In genomic region chr20:1656844-1657243, GRCh38 we compare ENCODE assay signal across 23 cellular contexts. TPM values are rescaled to one million over a fixed set of nuclear protein-coding genes. Genes with fewer than 3 reads are reported as not detected.
DNase-seq lines count a peak whose midpoint lies in the region; ATAC-seq and TF ChIP-seq lines count a peak whose summit lies in the region.
"Had no signal": no experiment of that assay in that cellular context is flagged by ENCODE, and none has a peak within 500 bp of the region (broad histone marks: within the 10 kb centered on the region; RNA-seq: fewer than 3 reads in every experiment).

No MANE protein-coding gene starts in this region.

- no peaks in the 10 kb centered on the region for H3K27me3 Mint-ChIP-seq in CD4-positive, alpha-beta memory T cell
- H3K27me3 Mint-ChIP-seq in activated CD4-positive, alpha-beta memory T cell treated with anti-CD3 and anti-CD28 coated beads for 36 hours: no peaks in the 10 kb centered on the region

- peak overlapping the region; percentile 87 to 97 (median 92) for H3K4me3 Mint-ChIP-seq in CD4-positive, alpha-beta memory T cell
- peak overlapping the region; percentile 84 for H3K4me3 Mint-ChIP-seq in activated CD4-positive, alpha-beta memory T cell treated with anti-CD3 and anti-CD28 coated beads for 36 hours
- H3K4me3 Mint-ChIP-seq: brain; naive B cell; stimulated activated naive B cell treated with anti-CD40 and anti-IgM and Interleukin-4, amounts not matched to agents 10 μg/mL and 1 μg/mL and 100 μg/mL, for 72 hours had no signal

- 0 out of 2 replicates have a peak overlapping the region, but pooled peaks have one; percentile 43 for H3K4me2 ChIP-seq in DND-41 (ENCODE audit: insufficient read depth, low read length)
- H3K4me2 ChIP-seq: hepatocyte had no signal

- CTCF ChIA-PET in CD4-positive, alpha-beta memory T cell (lab: Charles Lee; ENCODE audit: partially characterized antibody): no interaction called here
- CTCF ChIA-PET in activated CD4-positive, alpha-beta memory T cell treated with anti-CD3 and anti-CD28 coated beads for 36 hours (lab: Charles Lee): interaction anchor here (0.5 kb wide), 1 partner anchor 542 kb away, joined by 4 read pairs; no protein-coding TSS in a partner anchor

- H3K4me1 ChIP-seq in CD4-positive, alpha-beta memory T cell (ENCODE audit: insufficient read depth, low read length): peaks cover 96% of the 10 kb centered on the region
- H3K4me1 ChIP-seq in DND-41 (ENCODE audit: insufficient read depth, low read length) (peaks cover 61% of the 10 kb centered on the region), lower lobe of right lung (no peaks in the 10 kb centered on the region)
- H3K4me1 ChIP-seq: pancreas had no signal

- H3K9ac ChIP-seq in DND-41 (ENCODE audit: low read depth, low read length): 0 out of 2 replicates have a peak overlapping the region, but pooled peaks have one; percentile 33

- H3K4me3 ChIP-seq in CD4-positive, alpha-beta memory T cell (ENCODE audit: low read length in 2 of 2): peak overlapping the region; percentile 60 to 79
- H3K4me3 ChIP-seq in DND-41 (ENCODE audit: low read depth in 1 of 2, low read length in 2 of 2): no peak overlapping the region
- peak overlapping the region; percentile 14 for H3K4me3 ChIP-seq in lower lobe of right lung
- H3K4me3 ChIP-seq: coronary artery, hepatocyte, K562, lung, pancreas, upper lobe of left lung had no signal

- no peaks in the 10 kb centered on the region for H3K79me2 ChIP-seq in DND-41 (ENCODE audit: insufficient read depth, low read length)
- H3K79me2 ChIP-seq: hepatocyte had no signal

- 0 out of 2 replicates have a peak overlapping the region, but pooled peaks have one; percentile 72 for H2AFZ ChIP-seq in DND-41 (ENCODE audit: low read depth, low read length)
- H2AFZ ChIP-seq: hepatocyte had no signal

- H3K9me3 ChIP-seq in CD4-positive, alpha-beta memory T cell (ENCODE audit: control insufficient read depth in 1 of 2, low read length in 2 of 2): no peaks in the 10 kb centered on the region
- H3K9me3 ChIP-seq in DND-41 (ENCODE audit: insufficient read depth, low read length, severe bottlenecking): no peaks in the 10 kb centered on the region
- H3K9me3 ChIP-seq in lower lobe of right lung: no peaks in the 10 kb centered on the region
- H3K9me3 ChIP-seq: pancreas, upper lobe of left lung had no signal

- ATAC-seq in DND-41 (ENCODE audit: insufficient read depth, low read depth) (no peak), lower lobe of right lung (no peak), HG03025 (IDR thresholded peaks at IDR 0.05; ENCODE audit: low FRiP score, unreplicated experiment) (no peak)
- ATAC-seq: K562; pancreas; Right ventricle myocardium inferior; sciatic nerve; stimulated activated naive B cell treated with anti-CD40 and anti-IgM and Interleukin-4, amounts not matched to agents 10 μg/mL and 1 μg/mL and 100 μg/mL, for 72 hours had no signal

- POLR2A ChIA-PET in CD4-positive, alpha-beta memory T cell (lab: Charles Lee; ENCODE audit: partially characterized antibody): interaction anchor here (0.7 to 6.1 kb wide), 10 partner anchors 9 to 77 kb away, joined by 3 to 37 read pairs (median 3); no protein-coding TSS in a partner anchor
- POLR2A ChIA-PET in activated CD4-positive, alpha-beta memory T cell treated with anti-CD3 and anti-CD28 coated beads for 36 hours (lab: Charles Lee): interaction anchor here (1.7 to 2.1 kb wide), 2 partner anchors 8 to 10 kb away, joined by 6 to 7 read pairs; no protein-coding TSS in a partner anchor

- H3K27ac Mint-ChIP-seq in CD4-positive, alpha-beta memory T cell: peak overlapping the region; percentile 89 to 96 (median 95)
- H3K27ac Mint-ChIP-seq in activated CD4-positive, alpha-beta memory T cell treated with anti-CD3 and anti-CD28 coated beads for 36 hours: peak overlapping the region; percentile 99
- H3K27ac Mint-ChIP-seq: brain; stimulated activated naive B cell treated with anti-CD40 and anti-IgM and Interleukin-4, amounts not matched to agents 10 μg/mL and 1 μg/mL and 100 μg/mL, for 72 hours had no signal

- intact Hi-C loops in CD4-positive, alpha-beta memory T cell (cut with micrococcal nuclease): loop anchor here (1.0 to 5.0 kb wide), 3 partner anchors 8 to 75 kb away; no protein-coding TSS in a partner anchor
- intact Hi-C loops in activated CD4-positive, alpha-beta memory T cell treated with anti-CD3 and anti-CD28 coated beads for 36 hours (cut with micrococcal nuclease): loop anchor here (1.0 to 5.0 kb wide), 6 partner anchors 8 to 330 kb away; partner anchors contain the start of genes NSFL1C and SDCBP2
- intact Hi-C loops in lower lobe of right lung (cut with DNase I): no loop called here

- H4K20me1 ChIP-seq in DND-41 (ENCODE audit: insufficient read depth, low read length): no peaks in the 10 kb centered on the region

- peaks cover 19 to 32% of the 10 kb centered on the region in 2 donors for H3K36me3 Mint-ChIP-seq in CD4-positive, alpha-beta memory T cell
- H3K36me3 Mint-ChIP-seq in activated CD4-positive, alpha-beta memory T cell treated with anti-CD3 and anti-CD28 coated beads for 36 hours: peaks cover 20% of the 10 kb centered on the region
- H3K36me3 Mint-ChIP-seq: brain, naive B cell had no signal

- peaks cover 4% of the 10 kb centered on the region for H3K36me3 ChIP-seq in CD4-positive, alpha-beta memory T cell (ENCODE audit: insufficient read depth, low read length)
- H3K36me3 ChIP-seq in DND-41 (ENCODE audit: insufficient read depth, low read length) (no peaks in the 10 kb centered on the region), lower lobe of right lung (no peaks in the 10 kb centered on the region)
- H3K36me3 ChIP-seq: pancreas, upper lobe of left lung had no signal

- H3K9me3 Mint-ChIP-seq in CD4-positive, alpha-beta memory T cell: peaks cover 0 to 12% (median 3%) of the 10 kb centered on the region in 8 donors
- H3K9me3 Mint-ChIP-seq in activated CD4-positive, alpha-beta memory T cell treated with anti-CD3 and anti-CD28 coated beads for 36 hours: peaks cover 9% of the 10 kb centered on the region
- H3K9me3 Mint-ChIP-seq: brain had no signal

- DNase-seq in CD4-positive, alpha-beta memory T cell: no peak
- no peak for DNase-seq in DND-41
- no peak for DNase-seq in activated CD4-positive, alpha-beta memory T cell treated with anti-CD3 and anti-CD28 coated beads for 36 hours
- no peak for DNase-seq in lower lobe of right lung
- DNase-seq in NOMO-1 treated with DMSO at 0.1 percent for 48 hours (lab: John Stamatoyannopoulos, UW; ENCODE audit: unreplicated experiment): no peak
- no peak for DNase-seq in AG08396 (ENCODE audit: low spot score)
- DNase-seq: islet precursor cell; naive B cell; NCI-H1105 treated with DMSO at 0.1 percent for 48 hours; NCI-H2107; NCI-H524 treated with DMSO at 0.1 percent for 48 hours; pancreas; stimulated activated naive B cell treated with anti-CD40 and anti-IgM and Interleukin-4, amounts not matched to agents 10 μg/mL and 1 μg/mL and 100 μg/mL, for 72 hours; upper lobe of left lung had no signal

- H3K27ac ChIP-seq in CD4-positive, alpha-beta memory T cell (ENCODE audit: low read depth, low read length): peak overlapping the region; percentile 78
- peak overlapping the region; percentile 78 for H3K27ac ChIP-seq in DND-41 (ENCODE audit: low read length)
- H3K27ac ChIP-seq in lower lobe of right lung: no peak overlapping the region
- H3K27ac ChIP-seq: coronary artery, hepatocyte, pancreas, upper lobe of left lung had no signal

- no peak for TF ChIP-seq CTCF in DND-41 (IDR thresholded peaks at IDR 0.05; ENCODE audit: borderline replicate concordance, extremely low read depth, low read length, poor library complexity, severe bottlenecking)
- TF ChIP-seq CTCF in lower lobe of right lung (IDR thresholded peaks at IDR 0.05): no peak

- peaks cover 69 to 93% (median 84%) of the 10 kb centered on the region in 4 donors for H3K4me1 Mint-ChIP-seq in CD4-positive, alpha-beta memory T cell
- H3K4me1 Mint-ChIP-seq in activated CD4-positive, alpha-beta memory T cell treated with anti-CD3 and anti-CD28 coated beads for 36 hours (ENCODE audit: low read depth): peaks cover 84% of the 10 kb centered on the region
- H3K4me1 Mint-ChIP-seq: brain had no signal

- no peaks in the 10 kb centered on the region for H3K27me3 ChIP-seq in CD4-positive, alpha-beta memory T cell (ENCODE audit: insufficient read depth, low read length)
- H3K27me3 ChIP-seq in DND-41 (ENCODE audit: insufficient read depth, low read length, poor library complexity): no peaks in the 10 kb centered on the region
- H3K27me3 ChIP-seq in lower lobe of right lung (ENCODE audit: low read depth): no peaks in the 10 kb centered on the region
- H3K27me3 ChIP-seq: upper lobe of left lung had no signal

RNA-seq across cellular contexts. Expression of gene SIRPG, which starts 0.7 kb away (rescaled TPM):
- 10 to 100 TPM; 32.4 to 34.9 TPM for total RNA-seq in CD4-positive, alpha-beta memory T cell
- polyA plus RNA-seq in CD4-positive, alpha-beta memory T cell: 100 to 1,000 TPM; 136 to 211 TPM
- 10 to 100 TPM; 27.9 to 28.5 TPM for total RNA-seq in activated CD4-positive, alpha-beta memory T cell treated with anti-CD3 and anti-CD28 coated beads for 36 hours
- total RNA-seq in lower lobe of right lung: 0.97 TPM
- total RNA-seq: endothelial cell of umbilical vein, hepatocyte, K562, Right ventricle myocardium inferior, sciatic nerve had no signal
- polyA plus RNA-seq: endothelial cell of umbilical vein, hepatocyte, K562 had no signal

RNA-seq across cellular contexts. Expression of gene SIRPB1, which starts 37.0 kb away (rescaled TPM):
- total RNA-seq in CD4-positive, alpha-beta memory T cell: 1 to 10 TPM; 4.7 to 7.2 TPM
- polyA plus RNA-seq in CD4-positive, alpha-beta memory T cell: 1 to 10 TPM in 1 of 2 donors, under 1 TPM in 1; 0.64 to 1.2 TPM
- total RNA-seq in activated CD4-positive, alpha-beta memory T cell treated with anti-CD3 and anti-CD28 coated beads for 36 hours: 1 to 10 TPM; 1.3 to 2.0 TPM
- total RNA-seq in lower lobe of right lung: 35.8 TPM
- total RNA-seq: K562 had no signal
- polyA plus RNA-seq: K562 had no signal

Comparison
In these comparisons a context has a peak if more than half of its experiments do, and no peak if none do; other contexts are left out.
1. H3K4me3 ChIP-seq: peak in CD4-positive, alpha-beta memory T cell (2 of 2) and lower lobe of right lung (single experiment); none in DND-41 (0 of 2).
2. RNA of gene SIRPG, which starts 0.7 kb away (total RNA-seq): 32.4 to 34.9 TPM in CD4-positive, alpha-beta memory T cell and 27.9 to 28.5 TPM in activated CD4-positive, alpha-beta memory T cell treated with anti-CD3 and anti-CD28 coated beads for 36 hours; 0.97 TPM in lower lobe of right lung (single experiment); every median in the first group is over 10 times any median in the second.